Comparison of ENCODE assay signal across 1 cellular context in the genomic region with DNA sequence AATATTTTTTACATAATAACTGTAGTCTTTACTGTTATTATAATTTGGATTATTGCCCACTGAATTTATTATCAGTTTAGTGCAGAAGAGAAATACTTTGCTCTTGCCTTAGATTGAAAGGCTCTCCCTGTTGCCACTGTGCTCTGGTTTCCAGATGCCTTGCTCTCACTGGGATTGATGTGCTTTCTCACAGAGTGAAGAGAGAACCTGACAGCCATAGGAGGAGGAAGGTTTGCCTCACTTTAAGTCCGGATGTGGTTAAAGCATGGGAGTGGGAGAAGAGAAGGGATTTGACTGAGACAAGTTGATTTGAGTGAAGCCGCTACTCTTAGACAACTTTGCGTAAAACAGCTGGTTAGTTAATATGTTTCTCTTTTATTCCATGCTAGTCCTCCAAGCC.
TF ChIP-seq lines count a peak whose summit lies in the region.

No MANE protein-coding gene starts in this region.

TF ChIP-seq in WTC11, 78 proteins besides CTCF, POLR2A, EP300 and RAD21 (continued from another document):
- TF ChIP-seq ZNF219 (CRISPR knock-in tag; IDR thresholded peaks at IDR 0.05; ENCODE audit: borderline replicate concordance) (no peak), E2F4 (CRISPR knock-in tag; IDR thresholded peaks at IDR 0.05; ENCODE audit: borderline replicate concordance, low read depth) (no peak), STAT6 (CRISPR knock-in tag; conservative IDR thresholded peaks at IDR 0.05; ENCODE audit: low read depth) (no peak), ZNF317 (CRISPR knock-in tag; IDR thresholded peaks at IDR 0.05; ENCODE audit: borderline replicate concordance, low read depth) (no peak), MYBL2 (CRISPR knock-in tag; IDR thresholded peaks at IDR 0.05) (no peak), TCF7 (CRISPR knock-in tag; IDR thresholded peaks at IDR 0.05; ENCODE audit: low read depth) (no peak), RORB (CRISPR knock-in tag; IDR thresholded peaks at IDR 0.05) (no peak), SP1 (CRISPR knock-in tag; conservative IDR thresholded peaks at IDR 0.05) (no peak), NR3C1 (CRISPR knock-in tag; conservative IDR thresholded peaks at IDR 0.05; ENCODE audit: low read depth) (no peak), ZNF671 (CRISPR knock-in tag; IDR thresholded peaks at IDR 0.05) (no peak)
